Comparison of ENCODE assay signal across 8 cellular contexts in genomic region chr10:61903184-61903990, GRCh38. TPM values are rescaled to one million over a fixed set of nuclear protein-coding genes. Genes with fewer than 3 reads are reported as not detected.
DNase-seq lines count a peak whose midpoint lies in the region; ATAC-seq and TF ChIP-seq lines count a peak whose summit lies in the region.

No MANE protein-coding gene starts in this region.

- DNase-seq in NCI-H345 (lab: John Stamatoyannopoulos, UW), result peak; percentile 40
- DNase-seq in activated CD8-positive, alpha-beta memory T cell treated with anti-CD3 and anti-CD28 coated beads, Interleukin-2, amount 50 U/mL, for 4 hours, result peak; percentile 61
- peak; percentile 31 for DNase-seq in endothelial cell (ENCODE audit: low spot score)
- peak; percentile 62 for DNase-seq in midbrain (lab: John Stamatoyannopoulos, UW)
- DNase-seq in stimulated activated CD8-positive, alpha-beta memory T cell treated with anti-CD3 and anti-CD28 coated beads, Interleukin-7, amount 100 ng/mL, for 1 hour (ENCODE audit: low read depth in 2 of 2), result peak; percentile 37 to 45

- no peaks in the 10 kb centered on the region for H3K36me3 Mint-ChIP-seq in endothelial cell (ENCODE audit: low read depth, unreplicated experiment)

- no peak for TF ChIP-seq CTCF in endothelial cell (IDR thresholded peaks at IDR 0.05; ENCODE audit: unreplicated experiment)

- peak overlapping the region; percentile 88 for H2AFZ ChIP-seq in ACC112 (ENCODE audit: low read length, unreplicated experiment)

- H3K36me3 ChIP-seq in ACC112 (ENCODE audit: insufficient read depth, low read length), result no peaks in the 10 kb centered on the region

- H3K4me3 ChIP-seq in ACC112 (ENCODE audit: low read depth, low read length), result peak overlapping the region; percentile 90

- no peak overlapping the region for H3K27ac Mint-ChIP-seq in endothelial cell (ENCODE audit: unreplicated experiment)

- peak overlapping the region; percentile 92 for H3K4me3 Mint-ChIP-seq in endothelial cell (ENCODE audit: unreplicated experiment)

- peak overlapping the region; percentile 78 for H3K27ac ChIP-seq in ACC112 (ENCODE audit: low read depth, low read length)

- H3K9me3 Mint-ChIP-seq in endothelial cell (ENCODE audit: unreplicated experiment), result no peaks in the 10 kb centered on the region

- ATAC-seq in GM18511 (IDR thresholded peaks at IDR 0.05; ENCODE audit: unreplicated experiment), result peak; percentile 54
- peak; percentile 57 for ATAC-seq in HG03045 (IDR thresholded peaks at IDR 0.05; ENCODE audit: unreplicated experiment)

- H3K4me1 ChIP-seq in ACC112 (ENCODE audit: control insufficient read depth, insufficient read depth, low read length, unreplicated experiment), result peaks cover 23% of the 10 kb centered on the region

- no peaks in the 10 kb centered on the region for H3K27me3 ChIP-seq in ACC112 (ENCODE audit: insufficient read depth, low read length)

- no peaks in the 10 kb centered on the region for H3K27me3 Mint-ChIP-seq in endothelial cell (ENCODE audit: unreplicated experiment)

- H3K4me1 Mint-ChIP-seq in endothelial cell (ENCODE audit: unreplicated experiment), result peaks cover 21% of the 10 kb centered on the region

- peaks cover 36% of the 10 kb centered on the region for H3K79me2 ChIP-seq in ACC112 (ENCODE audit: control insufficient read depth, insufficient read depth, low read length, unreplicated experiment)

RNA-seq across cellular contexts. Expression of gene ARID5B, which starts 1.9 kb away (rescaled TPM):
- 0.62 TPM for total RNA-seq in endothelial cell (ENCODE audit: unreplicated experiment)

Comparison
In these comparisons a context has a peak if more than half of its experiments do, and no peak if none do; other contexts are left out.
1. Peak in every context shown above with its lines: DNase-seq, ATAC-seq, H3K4me3 ChIP-seq and H3K27ac ChIP-seq.